In genomic region chr1:58813801-58814200, GRCh38 we compare ENCODE assay signal across 13 cellular contexts. TPM values are rescaled to one million over a fixed set of nuclear protein-coding genes. Genes with fewer than 3 reads are reported as not detected.
DNase-seq lines count a peak whose midpoint lies in the region; ATAC-seq and TF ChIP-seq lines count a peak whose summit lies in the region.
"Had no signal": no experiment of that assay in that cellular context is flagged by ENCODE, and none has a peak within 500 bp of the region (broad histone marks: within the 10 kb centered on the region; RNA-seq: fewer than 3 reads in every experiment).

No MANE protein-coding gene starts in this region.

- H3K4me3 Mint-ChIP-seq in activated T-cell treated with anti-CD3 and anti-CD28 coated beads, Interleukin-2, amount 50 U/mL, for 24 hours, result no peak overlapping the region
- no peak overlapping the region for H3K4me3 Mint-ChIP-seq in activated T-cell treated with anti-CD3 and anti-CD28 coated beads, Interleukin-2, amount 50 U/mL, for 4 hours
- H3K4me3 Mint-ChIP-seq: HFFc6 had no signal

- H3K36me3 Mint-ChIP-seq in activated T-cell treated with anti-CD3 and anti-CD28 coated beads, Interleukin-2, amount 50 U/mL, for 24 hours (ENCODE audit: low read depth), result no peaks in the 10 kb centered on the region
- peaks cover 2% of the 10 kb centered on the region for H3K36me3 Mint-ChIP-seq in activated T-cell treated with anti-CD3 and anti-CD28 coated beads, Interleukin-2, amount 50 U/mL, for 4 hours (ENCODE audit: insufficient read depth)

- TF ChIP-seq CTCF in coronary artery (IDR thresholded peaks at IDR 0.05) (no peak), transverse colon (IDR thresholded peaks at IDR 0.05) (no peak)

- 80% methylated on average over 7 of the region's 7 CpGs; no CpG with 5 or more reads in 1 of the 2 donors for WGBS in transverse colon (ENCODE audit: low coverage in 1 of 2), 2 donors

- H3K4me1 ChIP-seq in muscle layer of duodenum (ENCODE audit: control insufficient read depth in 1 of 2, insufficient read depth in 2 of 2, low read length in 2 of 2), result peaks cover 0 to 4% of the 10 kb centered on the region in 2 donors
- peaks cover 5 to 51% (median 20%) of the 10 kb centered on the region in 4 donors for H3K4me1 ChIP-seq in transverse colon

- H3K4me3 ChIP-seq in coronary artery (no peak overlapping the region), muscle layer of duodenum (ENCODE audit: low read depth in 1 of 2, low read length in 2 of 2) (no peak overlapping the region), transverse colon (peak overlapping the region in 1 of 4 donors; percentile 69)

- H3K27ac Mint-ChIP-seq in activated T-cell treated with anti-CD3 and anti-CD28 coated beads, Interleukin-2, amount 50 U/mL, for 24 hours, result peak overlapping the region; percentile 29

- H3K4me1 Mint-ChIP-seq in activated T-cell treated with anti-CD3 and anti-CD28 coated beads, Interleukin-2, amount 50 U/mL, for 24 hours (ENCODE audit: low read depth), result peaks cover 53% of the 10 kb centered on the region
- peaks cover 50% of the 10 kb centered on the region for H3K4me1 Mint-ChIP-seq in activated T-cell treated with anti-CD3 and anti-CD28 coated beads, Interleukin-2, amount 50 U/mL, for 4 hours (ENCODE audit: low read depth)

- peak overlapping the region; percentile 7 to 93 for H3K27ac ChIP-seq in coronary artery
- peak overlapping the region; percentile 42 for H3K27ac ChIP-seq in muscle layer of duodenum (ENCODE audit: low read length)
- H3K27ac ChIP-seq in transverse colon, result peak overlapping the region; percentile 93 to 96 (median 94)

- no peaks in the 10 kb centered on the region for H3K36me3 ChIP-seq in muscle layer of duodenum (ENCODE audit: control insufficient read depth in 1 of 2, insufficient read depth in 2 of 2, low read length in 2 of 2)
- no peaks in the 10 kb centered on the region for H3K36me3 ChIP-seq in transverse colon

- no peak for TF ChIP-seq POLR2A in transverse colon (IDR thresholded peaks at IDR 0.05)

- no peaks in the 10 kb centered on the region for H3K27me3 ChIP-seq in muscle layer of duodenum (ENCODE audit: low read depth, low read length)
- no peaks in the 10 kb centered on the region for H3K27me3 ChIP-seq in transverse colon

- no peak for TF ChIP-seq EP300 in transverse colon (IDR thresholded peaks at IDR 0.05; ENCODE audit: low read depth)

- no peak for ATAC-seq in activated T-cell treated with anti-CD3 and anti-CD28 coated beads, Interleukin-2, amount 50 U/mL, for 4 hours
- no peak for ATAC-seq in GM21619 (IDR thresholded peaks at IDR 0.05; ENCODE audit: unreplicated experiment)

- DNase-seq in activated T-cell treated with anti-CD3 and anti-CD28 coated beads, Interleukin-2, amount 50 U/mL, for 24 hours, result no peak
- DNase-seq in activated T-cell treated with anti-CD3 and anti-CD28 coated beads, Interleukin-2, amount 50 U/mL, for 4 hours, result no peak
- DNase-seq in coronary artery (ENCODE audit: low spot score), result no peak
- DNase-seq in transverse colon, result no peak
- DNase-seq in amniotic stem cell (lab: John Stamatoyannopoulos, UW), result no peak
- no peak for DNase-seq in NCI-H345 treated with DMSO at 0.1 percent for 48 hours (lab: John Stamatoyannopoulos, UW; ENCODE audit: unreplicated experiment)
- DNase-seq: foreskin melanocyte, HFFc6, midbrain, NCI-H2081, SHP77 treated with DMSO at 0.1 percent for 48 hours had no signal

- intact Hi-C loops in transverse colon (cut with DNase I; ENCODE audit: low total_unique reads), result loop anchor here (10.0 kb wide), 1 partner anchor 81 kb away; no protein-coding TSS in a partner anchor

- H3K9me3 ChIP-seq in muscle layer of duodenum (ENCODE audit: control insufficient read depth in 1 of 2, low read length in 2 of 2), result no peaks in the 10 kb centered on the region
- no peaks in the 10 kb centered on the region for H3K9me3 ChIP-seq in transverse colon

- no peaks in the 10 kb centered on the region for H3K27me3 Mint-ChIP-seq in activated T-cell treated with anti-CD3 and anti-CD28 coated beads, Interleukin-2, amount 50 U/mL, for 24 hours
- no peaks in the 10 kb centered on the region for H3K27me3 Mint-ChIP-seq in activated T-cell treated with anti-CD3 and anti-CD28 coated beads, Interleukin-2, amount 50 U/mL, for 4 hours (ENCODE audit: low read depth)

- no peaks in the 10 kb centered on the region for H3K9me3 Mint-ChIP-seq in activated T-cell treated with anti-CD3 and anti-CD28 coated beads, Interleukin-2, amount 50 U/mL, for 24 hours
- no peaks in the 10 kb centered on the region for H3K9me3 Mint-ChIP-seq in activated T-cell treated with anti-CD3 and anti-CD28 coated beads, Interleukin-2, amount 50 U/mL, for 4 hours
- H3K9me3 Mint-ChIP-seq: HFFc6 had no signal

- in situ Hi-C loops in transverse colon (cut with MboI; ENCODE audit: low pct_ligation_motif_present in 1 of 4, low pct_unique_long_range_greater_than_20kb in 1 of 4, low sequenced_read_pairs in 3 of 4), result no loop called here

RNA-seq across cellular contexts. Expression of gene JUN, which starts 30.0 kb away (rescaled TPM):
- total RNA-seq in activated T-cell treated with anti-CD3 and anti-CD28 coated beads, Interleukin-2, amount 50 U/mL, for 4 hours, result 10 to 100 TPM; 19.9 to 27.3 (median 24.5) TPM
- 100 to 1,000 TPM; 315 to 440 (median 376) TPM for total RNA-seq in transverse colon

Comparison
In these comparisons a context has a peak if more than half of its experiments do, and no peak if none do; other contexts are left out.
1. H3K27ac ChIP-seq: peak in every context shown above with its lines; median percentile 94 in transverse colon; 50 in coronary artery; 42 in muscle layer of duodenum.
2. RNA of gene JUN, which starts 30.0 kb away (total RNA-seq): 315 to 440 TPM in transverse colon; 19.9 to 27.3 TPM in activated T-cell treated with anti-CD3 and anti-CD28 coated beads, Interleukin-2, amount 50 U/mL, for 4 hours; every median in the first group is over 10 times any median in the second.